Comparison of ENCODE assay signal across 30 cellular contexts in the genomic region with DNA sequence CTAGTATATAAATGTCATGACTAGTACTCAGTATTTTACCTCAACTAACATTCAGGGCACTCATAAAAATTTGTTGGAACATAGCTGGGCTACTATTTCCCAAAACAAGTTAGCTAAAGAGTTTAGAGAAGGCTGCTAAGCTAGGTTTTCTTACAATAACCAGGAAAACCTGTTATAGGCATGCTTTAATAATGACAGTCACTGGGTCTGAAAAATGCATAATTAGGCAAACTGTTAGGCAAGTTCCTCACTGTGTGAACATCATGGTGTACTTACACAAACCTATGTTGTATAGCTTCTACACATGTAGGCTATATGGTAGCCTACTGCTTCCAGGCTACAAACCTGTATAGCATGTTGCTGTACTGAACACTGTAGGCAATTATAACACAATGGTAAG.
"Had no signal": no experiment of that assay in that cellular context is flagged by ENCODE, and none has a peak within 500 bp of the region (broad histone marks: within the 10 kb centered on the region; RNA-seq: fewer than 3 reads in every experiment).

No MANE protein-coding gene starts in this region.

- DNase-seq: activated CD4-positive, alpha-beta memory T cell treated with anti-CD3 and anti-CD28 coated beads, Interleukin-2, amount 10 ng/mL, durations not matched to agents 7 days and 5 days; activated CD4-positive, alpha-beta T cell treated with anti-CD3 and anti-CD28 coated beads for 4 hours; activated CD4-positive, alpha-beta T cell treated with anti-CD3 and anti-CD28 coated beads, Interleukin-2, amount 10 ng/mL, durations not matched to agents 7 days and 5 days; activated CD4-positive, alpha-beta T cell treated with anti-CD3 and anti-CD28 coated beads, Interleukin-2, amount 50 U/mL, for 4 hours; activated CD4-positive, CD25-positive, alpha-beta regulatory T cell; activated CD4-positive, CD25-positive, alpha-beta regulatory T cell treated with anti-CD3 and anti-CD28 coated beads, Interleukin-2, amount 50 U/mL, for 72 hours; activated CD8-positive, alpha-beta memory T cell treated with anti-CD3 and anti-CD28 coated beads, Interleukin-2, amount 50 U/mL, for 48 hours; activated gamma-delta T cell; activated naive CD4-positive, alpha-beta T cell treated with anti-CD3 and anti-CD28 coated beads, Interleukin-2, amount 50 U/mL, for 16 hours; activated naive CD4-positive, alpha-beta T cell treated with Interleukin-2 at 50 U/mL for 16 hours; activated T-cell treated with anti-CD3 and anti-CD28 coated beads for 4 hours; activated T-cell treated with anti-CD3 and anti-CD28 coated beads, Interleukin-2, amount 50 U/mL, for 24 hours; activated T-cell treated with anti-CD3 and anti-CD28 coated beads, Interleukin-2, amount 50 U/mL, for 72 hours; amniotic stem cell; anterior cingulate cortex; brain microvascular endothelial cell; caudate nucleus; cortex of kidney; effector CD8-positive, alpha-beta T cell; foreskin fibroblast; heart right ventricle; T-helper 1 cell; T-helper 17 cell; T1000 had no signal

- H3K27me3 ChIP-seq: brain microvascular endothelial cell, heart right ventricle, hepatocyte had no signal

- H3K27me3 Mint-ChIP-seq: activated CD4-positive, alpha-beta memory T cell treated with anti-CD3 and anti-CD28 coated beads, Interleukin-2, amount 10 ng/mL, durations not matched to agents 7 days and 5 days; activated CD4-positive, alpha-beta T cell treated with anti-CD3 and anti-CD28 coated beads, Interleukin-2, amount 10 ng/mL, durations not matched to agents 7 days and 5 days; activated naive CD8-positive, alpha-beta T cell; activated T-cell treated with anti-CD3 and anti-CD28 coated beads, Interleukin-2, amount 50 U/mL, for 24 hours; T-helper 17 cell had no signal

- H3K9me3 Mint-ChIP-seq: activated CD4-positive, alpha-beta memory T cell treated with anti-CD3 and anti-CD28 coated beads, Interleukin-2, amount 10 ng/mL, durations not matched to agents 7 days and 5 days; activated CD4-positive, alpha-beta T cell treated with anti-CD3 and anti-CD28 coated beads, Interleukin-2, amount 10 ng/mL, durations not matched to agents 7 days and 5 days; activated T-cell treated with anti-CD3 and anti-CD28 coated beads, Interleukin-2, amount 50 U/mL, for 24 hours; activated T-cell treated with anti-CD3 and anti-CD28 coated beads, Interleukin-2, amount 50 U/mL, for 72 hours; T-helper 2 cell treated with Interferon-gamma antibody and Interleukin-4, amounts not matched to agents 5 μg/mL and 100 μg/mL, for 36 hours had no signal

- H3K9me3 ChIP-seq: heart right ventricle had no signal

- H2AFZ ChIP-seq: hepatocyte had no signal

- H3K4me3 Mint-ChIP-seq: activated CD4-positive, alpha-beta memory T cell treated with anti-CD3 and anti-CD28 coated beads, Interleukin-2, amount 10 ng/mL, durations not matched to agents 7 days and 5 days; activated CD4-positive, alpha-beta T cell treated with anti-CD3 and anti-CD28 coated beads, Interleukin-2, amount 10 ng/mL, durations not matched to agents 7 days and 5 days; activated naive CD8-positive, alpha-beta T cell; activated T-cell treated with anti-CD3 and anti-CD28 coated beads, Interleukin-2, amount 50 U/mL, for 24 hours; activated T-cell treated with anti-CD3 and anti-CD28 coated beads, Interleukin-2, amount 50 U/mL, for 72 hours; T-helper 17 cell; T-helper 2 cell treated with Interferon-gamma antibody and Interleukin-4, amounts not matched to agents 5 μg/mL and 100 μg/mL, for 36 hours had no signal

- H3K4me1 Mint-ChIP-seq: activated CD4-positive, alpha-beta memory T cell treated with anti-CD3 and anti-CD28 coated beads, Interleukin-2, amount 10 ng/mL, durations not matched to agents 7 days and 5 days; activated CD4-positive, alpha-beta T cell treated with anti-CD3 and anti-CD28 coated beads, Interleukin-2, amount 10 ng/mL, durations not matched to agents 7 days and 5 days had no signal

- ATAC-seq: activated T-cell treated with anti-CD3 and anti-CD28 coated beads, Interleukin-2, amount 50 U/mL, for 72 hours; esophagus mucosa; heart right ventricle; T-helper 17 cell had no signal

- H3K27ac Mint-ChIP-seq: activated CD4-positive, alpha-beta memory T cell treated with anti-CD3 and anti-CD28 coated beads, Interleukin-2, amount 10 ng/mL, durations not matched to agents 7 days and 5 days; activated CD4-positive, alpha-beta T cell treated with anti-CD3 and anti-CD28 coated beads, Interleukin-2, amount 10 ng/mL, durations not matched to agents 7 days and 5 days; activated naive CD8-positive, alpha-beta T cell; activated T-cell treated with anti-CD3 and anti-CD28 coated beads, Interleukin-2, amount 50 U/mL, for 24 hours; activated T-cell treated with anti-CD3 and anti-CD28 coated beads, Interleukin-2, amount 50 U/mL, for 72 hours; T-helper 17 cell; T-helper 2 cell treated with Interferon-gamma antibody and Interleukin-4, amounts not matched to agents 5 μg/mL and 100 μg/mL, for 36 hours had no signal

- H3K79me2 ChIP-seq: hepatocyte had no signal

- H3K27ac ChIP-seq: brain microvascular endothelial cell, heart right ventricle, hepatocyte had no signal

- H3K4me2 ChIP-seq: hepatocyte had no signal

- H3K4me3 ChIP-seq: heart right ventricle, hepatocyte had no signal

- H3K36me3 ChIP-seq: brain microvascular endothelial cell had no signal

- FAIRE-seq: astrocyte, endothelial cell of umbilical vein had no signal
